In genomic region chr11:33982661-33983060, GRCh38 we compare ENCODE assay signal across 21 cellular contexts.
"Had no signal": no experiment of that assay in that cellular context is flagged by ENCODE, and none has a peak within 500 bp of the region (broad histone marks: within the 10 kb centered on the region; RNA-seq: fewer than 3 reads in every experiment).

No MANE protein-coding gene starts in this region.

- H3K4me3 ChIP-seq: colonic mucosa, heart left ventricle, left lung, lower lobe of right lung, neural progenitor cell, ovary, suprapubic skin, thyroid gland, upper lobe of right lung, vagina had no signal

- DNase-seq: colonic mucosa; dermis blood vessel endothelial cell; erythroblast; foreskin melanocyte; heart left ventricle; hippocampal formation; left lung; lower lobe of right lung; mesenchymal stem cell; midbrain; nucleus accumbens; ovary; right cardiac atrium; stimulated activated CD4-positive, alpha-beta T cell treated with anti-CD3 and anti-CD28 coated beads, Interleukin-4, amount 100 ng/mL, for 1 hour; stimulated activated CD8-positive, alpha-beta memory T cell treated with anti-CD3 and anti-CD28 coated beads, Interleukin-4, amount 100 ng/mL, for 48 hours; stimulated activated naive CD8-positive, alpha-beta T cell treated with anti-CD3 and anti-CD28 coated beads, Interleukin-15, Interleukin-2, amounts not matched to agents 100 U/mL and 50 U/mL, for 24 hours; thyroid gland; upper lobe of right lung had no signal
